ENCODE assay signal across 31 cellular contexts in the genomic region with DNA sequence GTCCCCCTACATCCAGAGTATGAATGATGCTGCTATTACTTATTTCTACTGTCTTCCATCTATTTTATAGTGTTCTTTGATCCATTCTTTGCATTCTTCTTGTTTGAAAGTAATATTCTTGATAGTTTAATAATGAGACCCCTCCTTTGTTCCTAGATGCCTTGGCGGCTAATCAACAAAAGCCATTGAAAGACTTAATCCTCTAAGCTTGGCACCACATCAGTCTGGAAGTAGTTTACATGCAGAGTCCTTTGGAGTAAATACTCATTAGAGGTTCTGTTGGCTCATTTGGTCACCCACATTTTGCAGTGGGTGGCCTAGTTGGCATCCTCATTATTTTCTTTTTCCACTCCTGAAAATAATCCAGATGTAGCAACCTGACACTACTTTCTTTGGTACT.
"Had no signal": no experiment of that assay in that cellular context is flagged by ENCODE, and none has a peak within 500 bp of the region (broad histone marks: within the 10 kb centered on the region; RNA-seq: fewer than 3 reads in every experiment).

No MANE protein-coding gene starts in this region.

- H3K4me2 ChIP-seq: KMS-11 had no signal

- H3K4me1 ChIP-seq: SJSA1 had no signal

- H3K27me3 ChIP-seq: SJSA1 had no signal

- ATAC-seq: activated CD8-positive, alpha-beta T cell treated with anti-CD3 and anti-CD28 coated beads, Interleukin-2, amount 10 ng/mL, durations not matched to agents 7 days and 5 days; Panc1; SK-N-SH treated with all-trans-retinoic acid at 6 μM for 48 hours; WTC11 had no signal

- H3K9me3 ChIP-seq: SJSA1 had no signal

- H3K27ac ChIP-seq: KMS-11, SJSA1 had no signal

- H3K27ac Mint-ChIP-seq: activated CD8-positive, alpha-beta T cell treated with anti-CD3 and anti-CD28 coated beads, Interleukin-2, amount 10 ng/mL, durations not matched to agents 7 days and 5 days; activated naive CD8-positive, alpha-beta T cell; activated T-cell treated with anti-CD3 and anti-CD28 coated beads, Interleukin-2, amount 50 U/mL, for 24 hours; IgD-negative memory B cell; T-helper 2 cell treated with Interferon-gamma antibody and Interleukin-4, amounts not matched to agents 5 μg/mL and 100 μg/mL, for 36 hours; WTC11 had no signal

- H3K4me1 Mint-ChIP-seq: IgD-negative memory B cell had no signal

- H3K36me3 ChIP-seq: SJSA1 had no signal

- DNase-seq: activated CD4-positive, alpha-beta T cell treated with anti-CD3 and anti-CD28 coated beads for 48 hours; activated CD4-positive, alpha-beta T cell treated with anti-CD3 and anti-CD28 coated beads, Interleukin-2, amount 50 U/mL, for 4 hours; activated CD4-positive, CD25-positive, alpha-beta regulatory T cell treated with anti-CD3 and anti-CD28 coated beads, Interleukin-2, amount 50 U/mL, for 72 hours; activated CD8-positive, alpha-beta memory T cell treated with anti-CD3 and anti-CD28 coated beads, Interleukin-2, amount 50 U/mL, for 48 hours; activated CD8-positive, alpha-beta T cell treated with anti-CD3 and anti-CD28 coated beads, Interleukin-2, amount 10 ng/mL, durations not matched to agents 7 days and 5 days; activated effector memory CD4-positive, alpha-beta T cell treated with anti-CD3 and anti-CD28 coated beads, Interleukin-2, amount 50 U/mL, for 16 hours; activated naive CD4-positive, alpha-beta T cell treated with Interleukin-2 at 50 U/mL for 16 hours; activated T-cell treated with anti-CD3 and anti-CD28 coated beads, Interleukin-2, amount 50 U/mL, for 24 hours; cerebellar nuclear complex; NCI-H1092; NCI-H1436; NCI-H187; NCI-H2081; NCI-H2171; NCI-H2227 treated with DMSO at 0.1 percent for 48 hours; NCI-H446 treated with DMSO at 0.1 percent for 48 hours; NCI-H524 treated with DMSO at 0.1 percent for 48 hours; NCI-H774; NK-92 treated with Interleukin-12 subunit alpha and Interleukin-12 subunit beta, amount 100 ng/mL, for 24 hours; OCI-M1; Right ventricle myocardium superior; RPMI8226; SW 1271 had no signal

- H3K36me3 Mint-ChIP-seq: activated naive CD8-positive, alpha-beta T cell; IgD-negative memory B cell had no signal

- H3K27me3 Mint-ChIP-seq: activated naive CD8-positive, alpha-beta T cell; activated T-cell treated with anti-CD3 and anti-CD28 coated beads, Interleukin-2, amount 50 U/mL, for 24 hours; IgD-negative memory B cell had no signal

- H3K4me3 Mint-ChIP-seq: activated CD8-positive, alpha-beta T cell treated with anti-CD3 and anti-CD28 coated beads, Interleukin-2, amount 10 ng/mL, durations not matched to agents 7 days and 5 days; activated naive CD8-positive, alpha-beta T cell; activated T-cell treated with anti-CD3 and anti-CD28 coated beads, Interleukin-2, amount 50 U/mL, for 24 hours; IgD-negative memory B cell; T-helper 2 cell treated with Interferon-gamma antibody and Interleukin-4, amounts not matched to agents 5 μg/mL and 100 μg/mL, for 36 hours; WTC11 had no signal

- H3K9me3 Mint-ChIP-seq: T-helper 2 cell treated with Interferon-gamma antibody and Interleukin-4, amounts not matched to agents 5 μg/mL and 100 μg/mL, for 36 hours had no signal

- H3K4me3 ChIP-seq: SJSA1 had no signal
